Comparison of ENCODE assay signal across 8 cellular contexts in genomic region chrX:107449490-107450175, GRCh38. TPM values are rescaled to one million over a fixed set of nuclear protein-coding genes. Genes with fewer than 3 reads are reported as not detected.
A peak's percentile ranks its signal among the peaks of the same experiment; 100 is the strongest.
DNase-seq lines count a peak whose midpoint lies in the region; ATAC-seq, FAIRE-seq and TF ChIP-seq lines count a peak whose summit lies in the region.

TSS of gene FRMPD3 (plus strand) at chrX:107449652. CDS start at chrX:107526589, 76,937 bp downstream.

- DNase-seq in AG04450 (ENCODE audit: low read depth, low spot score) (no peak), HFFc6 (no peak), bronchial epithelial cell (ENCODE audit: low read depth) (no peak), NCI-H2081 treated with DMSO at 0.1 percent for 48 hours (lab: John Stamatoyannopoulos, UW) (no peak)
- DNase-seq in stimulated activated CD4-positive, alpha-beta T cell treated with anti-CD3 and anti-CD28 coated beads, Interleukin-4, amount 100 ng/mL, for 4 hours: no peak

- ATAC-seq in GM19395 (IDR thresholded peaks at IDR 0.05; ENCODE audit: unreplicated experiment) (no peak), GM19351 (IDR thresholded peaks at IDR 0.05; ENCODE audit: unreplicated experiment) (no peak)

- no peak for FAIRE-seq in bronchial epithelial cell (lab: Jason Lieb, UNC)

- H3K27ac ChIP-seq in AG04450 (ENCODE audit: low read depth, low read length) (no peak within 1 kb of the TSS), muscle layer of duodenum (ENCODE audit: low read length) (no peak within 1 kb of the TSS)

- H3K27me3 Mint-ChIP-seq in HFFc6 (ENCODE audit: insufficient read depth): peaks cover 24% of the 10 kb centered on the region

- H3K9me3 Mint-ChIP-seq in HFFc6: no peaks in the 10 kb centered on the region

- H3K36me3 Mint-ChIP-seq in HFFc6 (ENCODE audit: low read depth): no peaks in the 10 kb centered on the region

- H3K4me3 ChIP-seq in AG04450 (ENCODE audit: low read depth, low read length) (peak within 1 kb of the TSS; percentile 17), bronchial epithelial cell (ENCODE audit: low read depth, low read length) (peak within 1 kb of the TSS; percentile 6), muscle layer of duodenum (ENCODE audit: low read depth in 1 of 2, low read length in 2 of 2) (peak within 1 kb of the TSS; percentile 50 to 55)

- H3K36me3 ChIP-seq in bronchial epithelial cell (ENCODE audit: control insufficient read depth, insufficient read depth, low read length) (no peaks in the 10 kb centered on the region), muscle layer of duodenum (ENCODE audit: control insufficient read depth in 1 of 2, insufficient read depth in 2 of 2, low read length in 2 of 2) (no peaks in the 10 kb centered on the region)

- H3K27me3 ChIP-seq in AG04450 (ENCODE audit: control insufficient read depth, insufficient read depth, low read length) (peaks cover 29% of the 10 kb centered on the region), bronchial epithelial cell (ENCODE audit: control insufficient read depth, insufficient read depth, low read length) (peaks cover 16% of the 10 kb centered on the region), muscle layer of duodenum (ENCODE audit: low read depth, low read length) (no peaks in the 10 kb centered on the region)

- no peaks in the 10 kb centered on the region for H3K9me3 ChIP-seq in AG04450 (ENCODE audit: control insufficient read depth, insufficient read depth, low read length)
- H3K9me3 ChIP-seq in muscle layer of duodenum (ENCODE audit: control insufficient read depth in 1 of 2, low read length in 2 of 2): no peaks in the 10 kb centered on the region

- no peaks in the 10 kb centered on the region for H3K4me1 Mint-ChIP-seq in HFFc6 (ENCODE audit: low read depth)

- peak within 1 kb of the TSS; percentile 56; the same call in 1 of the 2 replicates for H3K4me3 Mint-ChIP-seq in HFFc6

- no peak within 1 kb of the TSS for H3K27ac Mint-ChIP-seq in HFFc6

- TF ChIP-seq CTCF in AG04450 (IDR thresholded peaks at IDR 0.05; ENCODE audit: low read depth, low read length): no peak
- no peak for TF ChIP-seq CTCF in HFFc6 (IDR thresholded peaks at IDR 0.05)
- TF ChIP-seq CTCF in bronchial epithelial cell (IDR thresholded peaks at IDR 0.05; ENCODE audit: insufficient read depth, low read length, severe bottlenecking): no peak

- CTCF ChIA-PET in AG04450 (lab: Charles Lee): no interaction called here

- peaks cover 0 to 8% of the 10 kb centered on the region in 2 donors for H3K4me1 ChIP-seq in muscle layer of duodenum (ENCODE audit: control insufficient read depth in 1 of 2, insufficient read depth in 2 of 2, low read length in 2 of 2)

- POLR2A ChIA-PET in AG04450 (lab: Yijun Ruan, JAX): no interaction called here

RNA-seq across cellular contexts. Expression of gene FRMPD3, which starts in this region (rescaled TPM):
- 0.01 and 0.04 TPM in 2 replicates for polyA plus RNA-seq in AG04450 (2011; rRNA removed)
- polyA minus RNA-seq in AG04450 (2011; rRNA and poly(A)+ RNA removed): 0.05 TPM in 1 of 2 replicates, not detected in the other
- under 1 TPM in 5 of 6 experiments, not detected in 1; 0.02 to 0.10 (median 0.05) TPM for total RNA-seq in HFFc6 (2021; fragmentation: NEBNext Ultra II Directional; extraction: Animal tissue kit (Norgen Biotek cat#: 25700))
- not detected in 2 replicates for total RNA-seq in bronchial epithelial cell
